ENCODE assay signal across 28 cellular contexts in genomic region chr2:72126186-72127100, GRCh38. TPM values are rescaled to one million over a fixed set of nuclear protein-coding genes. Genes with fewer than 3 reads are reported as not detected.
DNase-seq lines count a peak whose midpoint lies in the region; ATAC-seq, FAIRE-seq and TF ChIP-seq lines count a peak whose summit lies in the region.
"Had no signal": no experiment of that assay in that cellular context is flagged by ENCODE, and none has a peak within 500 bp of the region (broad histone marks: within the 10 kb centered on the region; RNA-seq: fewer than 3 reads in every experiment).

No MANE protein-coding gene starts in this region.

- TF ChIP-seq EP300 in HepG2 (IDR thresholded peaks at IDR 0.05; ENCODE audit: low read depth in 2 of 2, low read length in 2 of 2), result no peak
- TF ChIP-seq EP300 in HepG2 (CRISPR knock-in tag; IDR thresholded peaks at IDR 0.05; ENCODE audit: borderline replicate concordance), result no peak
- no peak for TF ChIP-seq EP300 in suprapubic skin (IDR thresholded peaks at IDR 0.05)

- H3K4me3 Mint-ChIP-seq in activated T-helper 17 cell treated with anti-CD3 and anti-CD28 coated beads, Interleukin-2, amount 50 U/mL, for 72 hours, result no peak overlapping the region
- H3K4me3 Mint-ChIP-seq: activated CD4-positive, alpha-beta T cell treated with anti-CD3 and anti-CD28 coated beads, Interleukin-2, amount 10 ng/mL, durations not matched to agents 24 days and 14 days; IgD-negative memory B cell; naive thymus-derived CD4-positive, alpha-beta T cell had no signal

- TF ChIP-seq CTCF in left ventricle myocardium inferior (IDR thresholded peaks at IDR 0.05; ENCODE audit: borderline replicate concordance), result no peak
- no peak for TF ChIP-seq CTCF in WERI-Rb-1 (IDR thresholded peaks at IDR 0.05; ENCODE audit: low read depth, low read length)
- no peak for TF ChIP-seq CTCF in HepG2 (CRISPR knock-in tag; IDR thresholded peaks at IDR 0.05)
- TF ChIP-seq CTCF in suprapubic skin (IDR thresholded peaks at IDR 0.05), result no peak

- H3K9ac ChIP-seq in HepG2 (ENCODE audit: insufficient read depth, low read depth, low read length), result no peak overlapping the region
- H3K9ac ChIP-seq: parathyroid adenoma had no signal

- intact Hi-C loops in Right ventricle myocardium inferior (cut with DNase I), result no loop called here
- intact Hi-C loops in left ventricle myocardium inferior (cut with micrococcal nuclease), result no loop called here
- intact Hi-C loops in HepG2 (cut with micrococcal nuclease; ENCODE audit: unreplicated experiment), result no loop called here

- H3K4me3 ChIP-seq in left ventricle myocardium inferior (no peak overlapping the region), WERI-Rb-1 (ENCODE audit: low read depth, low read length) (no peak overlapping the region), HepG2 (replicated peaks in 1 of 3; ENCODE audit: insufficient read depth in 1 of 3, low read depth in 2 of 3, low read length in 3 of 3) (no peak overlapping the region), suprapubic skin (no peak overlapping the region)
- H3K4me3 ChIP-seq: cardiac muscle cell, dorsolateral prefrontal cortex, right lobe of liver, tibial artery had no signal

- H3K4me2 ChIP-seq in HepG2 (ENCODE audit: low read depth, low read length), result no peak overlapping the region

- ATAC-seq in Right ventricle myocardium inferior, result peak; percentile 30
- no peak for ATAC-seq in HepG2
- no peak for ATAC-seq in activated T-helper 17 cell treated with anti-CD3 and anti-CD28 coated beads, Interleukin-2, amount 50 U/mL, for 72 hours (replicated peaks)
- ATAC-seq: naive thymus-derived CD4-positive, alpha-beta T cell; right lobe of liver had no signal

- POLR2A ChIA-PET in HepG2 (lab: Yijun Ruan, JAX), result no interaction called here

- no TSS peak for BruUV-seq in HepG2 (replicated peaks; lab: Mats Ljungman, UMichigan)

- no peaks in the 10 kb centered on the region for H3K4me1 Mint-ChIP-seq in activated T-helper 17 cell treated with anti-CD3 and anti-CD28 coated beads, Interleukin-2, amount 50 U/mL, for 72 hours
- H3K4me1 Mint-ChIP-seq: activated CD4-positive, alpha-beta T cell treated with anti-CD3 and anti-CD28 coated beads, Interleukin-2, amount 10 ng/mL, durations not matched to agents 24 days and 14 days had no signal

- no peak overlapping the region for H2AFZ ChIP-seq in HepG2 (ENCODE audit: low read length)
- H2AFZ ChIP-seq: parathyroid adenoma had no signal

- no peak overlapping the region for H3K27ac Mint-ChIP-seq in activated T-helper 17 cell treated with anti-CD3 and anti-CD28 coated beads, Interleukin-2, amount 50 U/mL, for 72 hours
- H3K27ac Mint-ChIP-seq: activated CD4-positive, alpha-beta T cell treated with anti-CD3 and anti-CD28 coated beads, Interleukin-2, amount 10 ng/mL, durations not matched to agents 24 days and 14 days; IgD-negative memory B cell; naive thymus-derived CD4-positive, alpha-beta T cell had no signal

- peaks cover 20% of the 10 kb centered on the region for H3K27me3 Mint-ChIP-seq in activated T-helper 17 cell treated with anti-CD3 and anti-CD28 coated beads, Interleukin-2, amount 50 U/mL, for 72 hours

- 25% methylated on average over 8 of the region's 10 CpGs for WGBS in HepG2 (ENCODE audit: low lambda C conversion rate)
- WGBS in suprapubic skin, result 80% methylated on average over 7 of the region's 10 CpGs

- CTCF ChIA-PET in HepG2 (lab: Yijun Ruan, JAX; ENCODE audit: low intra/inter-chr PET ratio, low total read pairs), result no interaction called here

- H3K9me3 ChIP-seq in left ventricle myocardium inferior (replicated peaks), result no peaks in the 10 kb centered on the region
- H3K9me3 ChIP-seq in WERI-Rb-1 (ENCODE audit: severe bottlenecking), result no peaks in the 10 kb centered on the region
- no peaks in the 10 kb centered on the region for H3K9me3 ChIP-seq in HepG2 (ENCODE audit: low read length)
- H3K9me3 ChIP-seq in suprapubic skin, result no peaks in the 10 kb centered on the region
- H3K9me3 ChIP-seq: right lobe of liver, tibial artery had no signal

- H3K27me3 ChIP-seq in left ventricle myocardium inferior (ENCODE audit: low read depth), result peaks cover 46% of the 10 kb centered on the region
- H3K27me3 ChIP-seq in WERI-Rb-1 (ENCODE audit: insufficient read depth, low read depth, severe bottlenecking), result no peaks in the 10 kb centered on the region
- H3K27me3 ChIP-seq in HepG2 (ENCODE audit: control insufficient read depth in 1 of 2, insufficient read depth in 2 of 2, low read length in 2 of 2), result peaks cover 11 to 76% of the 10 kb centered on the region in 2 experiments
- no peaks in the 10 kb centered on the region for H3K27me3 ChIP-seq in suprapubic skin
- H3K27me3 ChIP-seq: right lobe of liver had no signal

- H4K20me1 ChIP-seq in HepG2 (ENCODE audit: insufficient read depth, low read length), result no peaks in the 10 kb centered on the region

- no peak overlapping the region for H3K27ac ChIP-seq in left ventricle myocardium inferior (replicated peaks)
- no peak overlapping the region for H3K27ac ChIP-seq in WERI-Rb-1
- H3K27ac ChIP-seq in HepG2 (ENCODE audit: extremely low read length, insufficient read depth, low read length), result no peak overlapping the region
- no peak overlapping the region for H3K27ac ChIP-seq in suprapubic skin
- H3K27ac ChIP-seq: C4-2B, cardiac muscle cell, dorsolateral prefrontal cortex, HL-60, parathyroid adenoma, right lobe of liver, RWPE1, tibial artery had no signal

- H3K4me1 ChIP-seq in left ventricle myocardium inferior (no peaks in the 10 kb centered on the region), HepG2 (ENCODE audit: insufficient read depth, low read length) (no peaks in the 10 kb centered on the region), suprapubic skin (peaks cover 9% of the 10 kb centered on the region)
- H3K4me1 ChIP-seq: parathyroid adenoma, right lobe of liver had no signal

- no peak for TF ChIP-seq RAD21 in HepG2 (CRISPR knock-in tag; IDR thresholded peaks at IDR 0.05)

- H3K36me3 ChIP-seq in left ventricle myocardium inferior (no peaks in the 10 kb centered on the region), WERI-Rb-1 (no peaks in the 10 kb centered on the region), HepG2 (replicated peaks in 1 of 2; ENCODE audit: control insufficient read depth in 1 of 2, insufficient read depth in 2 of 2, low read length in 2 of 2) (no peaks in the 10 kb centered on the region), suprapubic skin (no peaks in the 10 kb centered on the region)
- H3K36me3 ChIP-seq: cardiac muscle cell, right lobe of liver, tibial artery had no signal

- in situ Hi-C loops in HepG2 (cut with HindIII; ENCODE audit: extremely low pct_ligation_motif_present, low pct_unique_long_range_greater_than_20kb), result no loop called here

- TF ChIP-seq POLR2A in HepG2 (IDR thresholded peaks at IDR 0.05; ENCODE audit: insufficient read depth in 1 of 2, low read depth in 2 of 2, low read length in 2 of 2) (no peak), suprapubic skin (IDR thresholded peaks at IDR 0.05) (no peak)

- H3K79me2 ChIP-seq in HepG2 (ENCODE audit: insufficient read depth, low read length), result no peaks in the 10 kb centered on the region
- H3K79me2 ChIP-seq: parathyroid adenoma had no signal

- peaks cover 4% of the 10 kb centered on the region for H3K9me3 Mint-ChIP-seq in activated T-helper 17 cell treated with anti-CD3 and anti-CD28 coated beads, Interleukin-2, amount 50 U/mL, for 72 hours
- H3K9me3 Mint-ChIP-seq: activated CD4-positive, alpha-beta T cell treated with anti-CD3 and anti-CD28 coated beads, Interleukin-2, amount 10 ng/mL, durations not matched to agents 24 days and 14 days had no signal

- H3K36me3 Mint-ChIP-seq in activated T-helper 17 cell treated with anti-CD3 and anti-CD28 coated beads, Interleukin-2, amount 50 U/mL, for 72 hours (ENCODE audit: low read depth), result no peaks in the 10 kb centered on the region
- H3K36me3 Mint-ChIP-seq: IgD-negative memory B cell; naive thymus-derived CD4-positive, alpha-beta T cell had no signal

- no peak for FAIRE-seq in HepG2 (lab: Jason Lieb, UNC)
- FAIRE-seq: islet of Langerhans had no signal

- DNase-seq in Right ventricle myocardium inferior (ENCODE audit: missing footprints) (no peak), left ventricle myocardium inferior (no peak), WERI-Rb-1 (peak; percentile 5), HepG2 (ENCODE audit: low spot score) (no peak), suprapubic skin (ENCODE audit: low spot score in 2 of 2) (peak; percentile 35 to 73), putamen (ENCODE audit: low spot score) (no peak), NCI-H226 (no peak)
- DNase-seq: ACHN; activated CD4-positive, alpha-beta T cell treated with anti-CD3 and anti-CD28 coated beads, Interleukin-2, amount 10 ng/mL, durations not matched to agents 24 days and 14 days; activated T-cell treated with anti-CD3 and anti-CD28 coated beads for 4 hours; foreskin melanocyte; GDM1; hippocampal formation; NCI-H2107; NCI-H510A; T1000 had no signal

RNA-seq across cellular contexts. Expression of gene CYP26B1, which starts 21.2 kb away (rescaled TPM):
- 5.4 TPM for total RNA-seq in Right ventricle myocardium inferior
- total RNA-seq in left ventricle myocardium inferior, result 1.5 TPM
- 0.06 and 0.07 TPM in 2 replicates for total RNA-seq in HepG2 (2016; rRNA removed; fragmentation: Illumina TruSeq; extraction: Trizol)
- not detected in 2 replicates for total RNA-seq in HepG2 (2016; cell fraction: cytosol; rRNA removed; fragmentation: Illumina TruSeq; extraction: Trizol; ENCODE audit: low read depth)
- total RNA-seq in HepG2 (2016; cell fraction: insoluble cytoplasmic fraction; rRNA removed; fragmentation: Illumina TruSeq; extraction: Trizol), result 0.32 TPM in 1 of 2 replicates, not detected in the other
- total RNA-seq in HepG2 (2016; cell fraction: membrane; rRNA removed; fragmentation: Illumina TruSeq; extraction: Trizol), result 0.09 TPM in 1 of 2 replicates, not detected in the other
- 0.12 and 0.13 TPM in 2 replicates for total RNA-seq in HepG2 (2016; cell fraction: nucleus; rRNA removed; fragmentation: Illumina TruSeq; extraction: Trizol)
- 0.04 and 0.05 TPM in 2 replicates for polyA plus RNA-seq in HepG2 (2011; rRNA removed)
- polyA plus RNA-seq in HepG2 (2011; cell fraction: cytosol; rRNA removed), result 0.03 and 0.09 TPM in 2 replicates
- 0.50 and 0.79 TPM in 2 replicates for polyA plus RNA-seq in HepG2 (2011; cell fraction: nucleus; rRNA removed)
- not detected in 2 replicates for polyA plus RNA-seq in HepG2 (2012)
- not detected in 2 replicates for polyA plus RNA-seq in HepG2 (2016; cell fraction: cytosol; fragmentation: Illumina TruSeq; extraction: Trizol; ENCODE audit: low read depth)
- 0.05 and 0.11 TPM in 2 replicates for polyA plus RNA-seq in HepG2 (2016; cell fraction: insoluble cytoplasmic fraction; fragmentation: Illumina TruSeq; extraction: Trizol; ENCODE audit: low read depth)
- polyA plus RNA-seq in HepG2 (2016; cell fraction: membrane; fragmentation: Illumina TruSeq; extraction: Trizol; ENCODE audit: low read depth), result 0.07 TPM in 1 of 2 replicates, not detected in the other
- polyA plus RNA-seq in HepG2 (2016; cell fraction: nucleus; fragmentation: Illumina TruSeq; extraction: Trizol; ENCODE audit: insufficient read depth, low read depth), result 0.26 and 0.88 TPM in 2 replicates
- 0.34 and 5.5 TPM in 2 replicates for polyA minus RNA-seq in HepG2 (2011; rRNA and poly(A)+ RNA removed; ENCODE audit: low replicate concordance)
- 0.18 TPM in 1 of 2 replicates, not detected in the other for polyA minus RNA-seq in HepG2 (2011; cell fraction: cytosol; rRNA and poly(A)+ RNA removed)
- polyA minus RNA-seq in HepG2 (2011; cell fraction: nucleus; rRNA and poly(A)+ RNA removed), result 0.25 and 0.26 TPM in 2 replicates
- total RNA-seq in suprapubic skin, result 10 to 100 TPM; 53.3 to 83.3 (median 67.7) TPM
- under 1 TPM in 1 of 2 donors, not detected in 1; 0.05 TPM for total RNA-seq in activated T-helper 17 cell treated with anti-CD3 and anti-CD28 coated beads, Interleukin-2, amount 50 U/mL, for 72 hours
- total RNA-seq: activated CD4-positive, alpha-beta T cell treated with anti-CD3 and anti-CD28 coated beads, Interleukin-2, amount 10 ng/mL, durations not matched to agents 24 days and 14 days; naive thymus-derived CD4-positive, alpha-beta T cell had no signal
- polyA plus RNA-seq: IgD-negative memory B cell; naive thymus-derived CD4-positive, alpha-beta T cell had no signal

Comparison
In these comparisons a context has a peak if more than half of its experiments do, and no peak if none do; other contexts are left out.
1. DNase-seq: peak in WERI-Rb-1 (single experiment) and suprapubic skin (2 of 2); none in Right ventricle myocardium inferior (single experiment), left ventricle myocardium inferior (single experiment), HepG2 (single experiment), putamen (single experiment) and NCI-H226 (single experiment).